ENCODE assay signal across 9 cellular contexts in genomic region chr13:23433171-23434153, GRCh38. TPM values are rescaled to one million over a fixed set of nuclear protein-coding genes. Genes with fewer than 3 reads are reported as not detected.
DNase-seq lines count a peak whose midpoint lies in the region; ATAC-seq and TF ChIP-seq lines count a peak whose summit lies in the region.
"Had no signal": no experiment of that assay in that cellular context is flagged by ENCODE, and none has a peak within 500 bp of the region (broad histone marks: within the 10 kb centered on the region; RNA-seq: fewer than 3 reads in every experiment).

SACS (minus strand) TSS chr13:23433702; CDS start chr13:23411239, 22,463 bp downstream.

- no peaks in the 10 kb centered on the region for H3K36me3 ChIP-seq in kidney epithelial cell (ENCODE audit: control insufficient read depth, insufficient read depth, low read length)

- peaks cover 7 to 10% of the 10 kb centered on the region in 2 donors for H3K4me1 Mint-ChIP-seq in stimulated activated naive B cell treated with anti-CD40 and anti-IgM and Interleukin-4, amounts not matched to agents 10 μg/mL and 1 μg/mL and 100 μg/mL, for 72 hours

- ATAC-seq in stimulated activated naive B cell treated with anti-CD40 and anti-IgM and Interleukin-4, amounts not matched to agents 10 μg/mL and 1 μg/mL and 100 μg/mL, for 72 hours (replicated peaks), result peak; percentile 38 to 39
- ATAC-seq in GM21717 (IDR thresholded peaks at IDR 0.05; ENCODE audit: unreplicated experiment), result no peak

- peak within 1 kb of the TSS; percentile 76 for H3K4me3 ChIP-seq in coronary artery
- H3K4me3 ChIP-seq in kidney epithelial cell (ENCODE audit: low read depth, low read length), result peak within 1 kb of the TSS; percentile 77

- peak within 1 kb of the TSS; percentile 72 to 83 for H3K27ac ChIP-seq in coronary artery
- H3K27ac ChIP-seq: 22Rv1 had no signal

- H3K27ac Mint-ChIP-seq in stimulated activated naive B cell treated with anti-CD40 and anti-IgM and Interleukin-4, amounts not matched to agents 10 μg/mL and 1 μg/mL and 100 μg/mL, for 72 hours, result peak within 1 kb of the TSS; percentile 14

- no peaks in the 10 kb centered on the region for H3K27me3 ChIP-seq in kidney epithelial cell (ENCODE audit: control insufficient read depth, insufficient read depth, low read length)

- peak within 1 kb of the TSS; percentile 63 to 79 for H3K4me3 Mint-ChIP-seq in stimulated activated naive B cell treated with anti-CD40 and anti-IgM and Interleukin-4, amounts not matched to agents 10 μg/mL and 1 μg/mL and 100 μg/mL, for 72 hours

- DNase-seq in DMS 273 (lab: John Stamatoyannopoulos, UW; ENCODE audit: unreplicated experiment), result peak; percentile 40
- DNase-seq in DMS 273 treated with DMSO at 0.1 percent for 48 hours (lab: John Stamatoyannopoulos, UW), result no peak
- peak; percentile 89 for DNase-seq in NCI-H526 treated with DMSO at 0.1 percent for 48 hours (lab: John Stamatoyannopoulos, UW)
- DNase-seq in coronary artery (ENCODE audit: low spot score), result no peak
- DNase-seq in kidney epithelial cell (ENCODE audit: low read depth), result no peak
- DNase-seq in stimulated activated naive B cell treated with anti-CD40 and anti-IgM and Interleukin-4, amounts not matched to agents 10 μg/mL and 1 μg/mL and 100 μg/mL, for 72 hours, result no peak
- DNase-seq in middle frontal gyrus (ENCODE audit: extremely low spot score, low spot score), result no peak

- peaks cover 38 to 59% of the 10 kb centered on the region in 2 donors for H3K27me3 Mint-ChIP-seq in stimulated activated naive B cell treated with anti-CD40 and anti-IgM and Interleukin-4, amounts not matched to agents 10 μg/mL and 1 μg/mL and 100 μg/mL, for 72 hours

- TF ChIP-seq CTCF in coronary artery (IDR thresholded peaks at IDR 0.05), result no peak
- TF ChIP-seq CTCF in kidney epithelial cell (IDR thresholded peaks at IDR 0.05; ENCODE audit: insufficient read depth, low read length, poor library complexity, severe bottlenecking), result no peak

- H3K36me3 Mint-ChIP-seq in stimulated activated naive B cell treated with anti-CD40 and anti-IgM and Interleukin-4, amounts not matched to agents 10 μg/mL and 1 μg/mL and 100 μg/mL, for 72 hours, result no peaks in the 10 kb centered on the region

- H3K9me3 Mint-ChIP-seq in stimulated activated naive B cell treated with anti-CD40 and anti-IgM and Interleukin-4, amounts not matched to agents 10 μg/mL and 1 μg/mL and 100 μg/mL, for 72 hours, result no peaks in the 10 kb centered on the region

RNA-seq across cellular contexts. Expression of gene SACS, which starts in this region (rescaled TPM):
- total RNA-seq in kidney epithelial cell, result 56.0 and 85.2 TPM in 2 replicates

Comparison
In these comparisons a context has a peak if more than half of its experiments do, and no peak if none do; other contexts are left out.
1. DNase-seq: peak in DMS 273 (single experiment) and NCI-H526 treated with DMSO at 0.1 percent for 48 hours (single experiment); none in DMS 273 treated with DMSO at 0.1 percent for 48 hours (single experiment), coronary artery (single experiment), kidney epithelial cell (single experiment), stimulated activated naive B cell treated with anti-CD40 and anti-IgM and Interleukin-4, amounts not matched to agents 10 μg/mL and 1 μg/mL and 100 μg/mL, for 72 hours (single experiment) and middle frontal gyrus (single experiment).